In the genomic region with DNA sequence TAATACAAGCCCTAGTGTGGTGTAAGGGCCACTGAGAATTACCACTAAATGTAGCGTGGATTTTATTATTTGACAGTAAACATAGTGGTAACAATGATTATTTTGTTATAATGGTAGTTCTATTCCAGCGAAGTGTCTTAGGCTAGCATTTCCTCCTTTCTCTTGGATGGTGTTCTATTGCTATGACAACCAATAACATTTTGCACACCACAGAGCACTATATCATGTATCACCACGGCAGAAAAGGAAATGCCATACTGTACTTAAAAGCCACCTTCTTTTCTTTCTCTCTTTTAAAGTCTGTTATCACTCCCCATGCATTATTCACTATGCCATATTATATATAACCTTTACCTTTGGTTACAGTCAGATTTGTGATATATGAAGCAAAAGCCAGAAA, we compare ENCODE assay signal across 8 cellular contexts.
DNase-seq lines count a peak whose midpoint lies in the region; ATAC-seq lines count a peak whose summit lies in the region.

No MANE protein-coding gene starts in this region.

- H3K9me3 Mint-ChIP-seq in dendritic cell treated with granulocyte-macrophage colony-stimulating factor and Interleukin-4, amounts not matched to agents 40 ng/mL and 50 ng/mL, for 4 days, result peaks cover 11% of the 10 kb centered on the region

- intact Hi-C loops in dendritic cell treated with granulocyte-macrophage colony-stimulating factor and Interleukin-4, amounts not matched to agents 40 ng/mL and 50 ng/mL, for 4 days (cut with micrococcal nuclease), result no loop called here

- peak overlapping the region; percentile 70 for H3K27ac Mint-ChIP-seq in dendritic cell treated with granulocyte-macrophage colony-stimulating factor and Interleukin-4, amounts not matched to agents 40 ng/mL and 50 ng/mL, for 4 days

- H3K36me3 Mint-ChIP-seq in dendritic cell treated with granulocyte-macrophage colony-stimulating factor and Interleukin-4, amounts not matched to agents 40 ng/mL and 50 ng/mL, for 4 days (ENCODE audit: low read depth), result peaks cover 52% of the 10 kb centered on the region

- peaks cover 51% of the 10 kb centered on the region for H3K4me1 Mint-ChIP-seq in dendritic cell treated with granulocyte-macrophage colony-stimulating factor and Interleukin-4, amounts not matched to agents 40 ng/mL and 50 ng/mL, for 4 days (ENCODE audit: low read depth)

- DNase-seq in GM04504 (ENCODE audit: low read depth) (peak; percentile 53), NCI-H2196 (lab: John Stamatoyannopoulos, UW; ENCODE audit: unreplicated experiment) (peak; percentile 58), non-pigmented ciliary epithelial cell (ENCODE audit: low read depth) (peak; percentile 58), T-helper 9 cell (no peak), ecto neural progenitor cell (ENCODE audit: low spot score) (no peak), middle frontal gyrus (ENCODE audit: extremely low spot score, low spot score) (no peak)

- ATAC-seq in GM18873 (IDR thresholded peaks at IDR 0.05; ENCODE audit: low FRiP score, unreplicated experiment), result no peak

- no peak overlapping the region for H3K4me3 Mint-ChIP-seq in dendritic cell treated with granulocyte-macrophage colony-stimulating factor and Interleukin-4, amounts not matched to agents 40 ng/mL and 50 ng/mL, for 4 days

- no peaks in the 10 kb centered on the region for H3K27me3 Mint-ChIP-seq in dendritic cell treated with granulocyte-macrophage colony-stimulating factor and Interleukin-4, amounts not matched to agents 40 ng/mL and 50 ng/mL, for 4 days

Comparison
In these comparisons a context has a peak if more than half of its experiments do, and no peak if none do; other contexts are left out.
1. DNase-seq: peak in GM04504 (single experiment), NCI-H2196 (single experiment) and non-pigmented ciliary epithelial cell (single experiment); none in T-helper 9 cell (single experiment), ecto neural progenitor cell (single experiment) and middle frontal gyrus (single experiment).